ENCODE assay signal across 12 cellular contexts in the genomic region with DNA sequence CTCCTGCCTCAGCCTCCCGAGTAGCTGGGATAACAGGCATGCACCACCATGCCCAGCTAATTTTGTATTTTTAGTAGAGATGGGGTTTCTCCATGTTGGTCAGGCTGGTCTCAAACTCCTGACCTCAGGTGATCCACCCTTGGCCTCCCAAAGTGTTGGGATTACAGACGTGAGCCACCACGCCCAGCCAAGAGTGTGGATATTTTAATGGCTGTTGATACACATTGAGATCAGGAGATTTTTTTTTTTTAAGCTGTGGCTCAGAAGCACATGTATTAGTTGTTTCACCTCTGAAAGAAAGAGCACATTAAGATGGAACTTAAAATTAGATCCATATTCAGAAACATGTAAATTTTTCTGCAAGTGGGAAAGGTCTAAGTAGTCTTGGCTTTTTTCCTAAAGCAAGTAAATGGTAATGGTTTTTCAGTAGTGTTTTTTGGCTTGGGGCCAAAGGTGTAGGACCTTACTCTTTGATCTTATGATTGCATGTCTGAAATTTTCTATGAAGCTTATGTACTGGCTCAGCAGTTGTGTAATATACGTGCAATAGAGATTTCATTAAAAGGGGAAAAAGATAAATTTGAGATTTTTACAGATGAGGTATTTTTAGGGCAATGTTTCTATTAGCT. TPM values are rescaled to one million over a fixed set of nuclear protein-coding genes. Genes with fewer than 3 reads are reported as not detected.
DNase-seq lines count a peak whose midpoint lies in the region; ATAC-seq and TF ChIP-seq lines count a peak whose summit lies in the region.
"Had no signal": no experiment of that assay in that cellular context is flagged by ENCODE, and none has a peak within 500 bp of the region (broad histone marks: within the 10 kb centered on the region; RNA-seq: fewer than 3 reads in every experiment).

No MANE protein-coding gene starts in this region.

- H3K27me3 ChIP-seq in OCI-LY1 (ENCODE audit: insufficient read depth, low read length) (no peaks in the 10 kb centered on the region), psoas muscle (ENCODE audit: insufficient read depth in 3 of 3, low read length in 2 of 3) (no peaks in the 10 kb centered on the region)
- H3K27me3 ChIP-seq: thyroid gland had no signal

- no peaks in the 10 kb centered on the region for H3K9me2 ChIP-seq in OCI-LY1 (ENCODE audit: low read depth, low read length)

- H4K20me1 ChIP-seq in OCI-LY1 (ENCODE audit: insufficient read depth, low read length): no peaks in the 10 kb centered on the region

- intact Hi-C loops in psoas muscle (cut with DNase I): no loop called here

- H3K4me1 ChIP-seq in OCI-LY1 (ENCODE audit: insufficient read depth, low read length, severe bottlenecking): peaks cover 37% of the 10 kb centered on the region
- peaks cover 32% of the 10 kb centered on the region for H3K4me1 ChIP-seq in psoas muscle

- H3K27ac ChIP-seq in 22Rv1 (peak overlapping the region; percentile 3; the same call in 1 of the 2 replicates), OCI-LY1 (ENCODE audit: low read depth, low read length, poor library complexity, severe bottlenecking) (no peak overlapping the region), psoas muscle (no peak overlapping the region)
- H3K27ac ChIP-seq: coronary artery, thyroid gland had no signal

- H2AFZ ChIP-seq in OCI-LY1 (ENCODE audit: low read length): no peak overlapping the region

- H3K36me3 ChIP-seq in OCI-LY1 (ENCODE audit: insufficient read depth, low read length) (no peaks in the 10 kb centered on the region), psoas muscle (ENCODE audit: insufficient read depth in 1 of 2, low read depth in 1 of 2) (no peaks in the 10 kb centered on the region)
- H3K36me3 ChIP-seq: thyroid gland had no signal

- H3K9ac ChIP-seq in OCI-LY1 (ENCODE audit: low read length): no peak overlapping the region

- DNase-seq in HuH-7 (ENCODE audit: low spot score): peak; percentile 19
- peak; percentile 20 for DNase-seq in epithelial cell of proximal tubule (ENCODE audit: low read depth)
- DNase-seq in stimulated activated CD4-positive, alpha-beta T cell treated with anti-CD3 and anti-CD28 coated beads, Interleukin-15, amount 100 ng/mL, for 24 hours: no peak
- no peak for DNase-seq in psoas muscle
- DNase-seq: activated CD8-positive, alpha-beta memory T cell treated with anti-CD3 and anti-CD28 coated beads, Interleukin-2, amount 50 U/mL, for 48 hours; T-helper 17 cell; thyroid gland had no signal

- no peak overlapping the region for H3K4me3 ChIP-seq in OCI-LY1 (ENCODE audit: low read depth, low read length, poor library complexity, severe bottlenecking)
- H3K4me3 ChIP-seq in epithelial cell of proximal tubule (ENCODE audit: low read depth, low read length): no peak overlapping the region
- no peak overlapping the region for H3K4me3 ChIP-seq in psoas muscle
- H3K4me3 ChIP-seq: coronary artery, thyroid gland had no signal

- H3K79me2 ChIP-seq in OCI-LY1 (ENCODE audit: insufficient read depth, low read length): peaks cover 100% of the 10 kb centered on the region

- peak overlapping the region; percentile 32; the same call in 1 of the 2 replicates for H3K4me2 ChIP-seq in OCI-LY1 (ENCODE audit: low read length)

- TF ChIP-seq CTCF in 22Rv1 (IDR thresholded peaks at IDR 0.05): no peak
- TF ChIP-seq CTCF in OCI-LY1 (IDR thresholded peaks at IDR 0.05; ENCODE audit: low read length): no peak
- no peak for TF ChIP-seq CTCF in epithelial cell of proximal tubule (conservative IDR thresholded peaks at IDR 0.05; ENCODE audit: low read depth, low read length)
- no peak for TF ChIP-seq CTCF in psoas muscle (IDR thresholded peaks at IDR 0.05)

- 62 to 68% (median 66%) methylated on average over 4 of the region's 4 CpGs for WGBS in psoas muscle, 3 donors

- no peaks in the 10 kb centered on the region for H3F3A ChIP-seq in OCI-LY1 (ENCODE audit: insufficient read depth, low read length)

- no peak for ATAC-seq in HG02759 (IDR thresholded peaks at IDR 0.05; ENCODE audit: unreplicated experiment)
- no peak for ATAC-seq in psoas muscle
- no peak for ATAC-seq in HG03571 (IDR thresholded peaks at IDR 0.05; ENCODE audit: unreplicated experiment)
- ATAC-seq: T-helper 17 cell had no signal

- no peaks in the 10 kb centered on the region for H3K9me3 ChIP-seq in OCI-LY1 (ENCODE audit: low read length)
- H3K9me3 ChIP-seq in psoas muscle: no peaks in the 10 kb centered on the region
- H3K9me3 ChIP-seq: thyroid gland had no signal

RNA-seq across cellular contexts. Expression of gene RBM27, which starts 9.9 kb away (rescaled TPM):
- total RNA-seq in epithelial cell of proximal tubule: 16.5 and 17.4 TPM in 2 replicates
- 10 to 100 TPM; 11.2 to 14.9 (median 12.8) TPM for total RNA-seq in psoas muscle
- 10 to 100 TPM in 1 of 3 donors, 1 to 10 TPM in 2; 5.7 to 17.0 (median 6.6) TPM for polyA plus RNA-seq in psoas muscle

RNA-seq across cellular contexts. Expression of gene LARS1, which starts 30.9 kb away (rescaled TPM):
- total RNA-seq in epithelial cell of proximal tubule (89.6 and 98.8 TPM in 2 replicates), psoas muscle (100 to 1,000 TPM in 3 of 4 donors, 10 to 100 TPM in 1; 93.1 to 133 (median 125) TPM)
- 10 to 100 TPM; 54.1 to 81.9 (median 78.1) TPM for polyA plus RNA-seq in psoas muscle

Comparison
In these comparisons a context has a peak if more than half of its experiments do, and no peak if none do; other contexts are left out.
1. DNase-seq: peak in HuH-7 (single experiment) and epithelial cell of proximal tubule (single experiment); none in stimulated activated CD4-positive, alpha-beta T cell treated with anti-CD3 and anti-CD28 coated beads, Interleukin-15, amount 100 ng/mL, for 24 hours (single experiment) and psoas muscle (0 of 2).